15 cellular contexts compared by ENCODE assay signal in genomic region chr9:89879711-89880110, GRCh38.
A peak's percentile ranks its signal among the peaks of the same experiment; 100 is the strongest.
DNase-seq lines count a peak whose midpoint lies in the region; ATAC-seq and TF ChIP-seq lines count a peak whose summit lies in the region.
"Had no signal": no experiment of that assay in that cellular context is flagged by ENCODE, and none has a peak within 500 bp of the region (broad histone marks: within the 10 kb centered on the region; RNA-seq: fewer than 3 reads in every experiment).

No MANE protein-coding gene starts in this region.

- no peak overlapping the region for H3K27ac Mint-ChIP-seq in activated T-cell treated with anti-CD3 and anti-CD28 coated beads, Interleukin-2, amount 50 U/mL, for 24 hours
- H3K27ac Mint-ChIP-seq: stimulated activated memory B cell treated with anti-CD40 and anti-IgM and Interleukin-4, amounts not matched to agents 10 μg/mL and 1 μg/mL and 100 μg/mL, for 72 hours had no signal

- H3K36me3 ChIP-seq in heart right ventricle (no peaks in the 10 kb centered on the region), sigmoid colon (no peaks in the 10 kb centered on the region)

- H3K27me3 ChIP-seq in heart right ventricle: no peaks in the 10 kb centered on the region
- no peaks in the 10 kb centered on the region for H3K27me3 ChIP-seq in sigmoid colon

- H3K4me1 Mint-ChIP-seq in activated T-cell treated with anti-CD3 and anti-CD28 coated beads, Interleukin-2, amount 50 U/mL, for 24 hours (ENCODE audit: low read depth): no peaks in the 10 kb centered on the region

- WGBS in heart right ventricle, 2 donors: 78 to 80% methylated on average over 8 of the region's 8 CpGs
- WGBS in sigmoid colon, 2 donors: 85 to 89% methylated on average over 8 of the region's 8 CpGs

- H3K4me3 ChIP-seq in heart right ventricle (no peak overlapping the region), sigmoid colon (no peak overlapping the region)

- no peaks in the 10 kb centered on the region for H3K36me3 Mint-ChIP-seq in activated T-cell treated with anti-CD3 and anti-CD28 coated beads, Interleukin-2, amount 50 U/mL, for 24 hours (ENCODE audit: low read depth)
- H3K36me3 Mint-ChIP-seq: stimulated activated memory B cell treated with anti-CD40 and anti-IgM and Interleukin-4, amounts not matched to agents 10 μg/mL and 1 μg/mL and 100 μg/mL, for 72 hours had no signal

- TF ChIP-seq CTCF in heart right ventricle (IDR thresholded peaks at IDR 0.05): no peak
- no peak for TF ChIP-seq CTCF in sigmoid colon (IDR thresholded peaks at IDR 0.05)

- no peaks in the 10 kb centered on the region for H3K9me3 Mint-ChIP-seq in activated T-cell treated with anti-CD3 and anti-CD28 coated beads, Interleukin-2, amount 50 U/mL, for 24 hours
- H3K9me3 Mint-ChIP-seq: stimulated activated memory B cell treated with anti-CD40 and anti-IgM and Interleukin-4, amounts not matched to agents 10 μg/mL and 1 μg/mL and 100 μg/mL, for 72 hours had no signal

- H3K9me3 ChIP-seq in heart right ventricle (no peaks in the 10 kb centered on the region), sigmoid colon (no peaks in the 10 kb centered on the region)

- H3K27me3 Mint-ChIP-seq in activated T-cell treated with anti-CD3 and anti-CD28 coated beads, Interleukin-2, amount 50 U/mL, for 24 hours: no peaks in the 10 kb centered on the region
- H3K27me3 Mint-ChIP-seq: stimulated activated memory B cell treated with anti-CD40 and anti-IgM and Interleukin-4, amounts not matched to agents 10 μg/mL and 1 μg/mL and 100 μg/mL, for 72 hours had no signal

- DNase-seq in activated T-cell treated with anti-CD3 and anti-CD28 coated beads, Interleukin-2, amount 50 U/mL, for 24 hours: peak; percentile 22
- DNase-seq in activated T-cell treated with anti-CD3 and anti-CD28 coated beads for 4 hours (no peak), heart right ventricle (peak; percentile 57 to 63), sigmoid colon (peak; percentile 77), cerebellum (ENCODE audit: low spot score) (no peak)
- no peak for DNase-seq in activated naive CD4-positive, alpha-beta T cell (lab: John Stamatoyannopoulos, UW)
- DNase-seq: activated CD4-positive, alpha-beta T cell treated with anti-CD3 and anti-CD28 coated beads for 4 hours; activated naive CD4-positive, alpha-beta T cell treated with anti-CD3 and anti-CD28 coated beads, Interleukin-2, amount 50 U/mL, for 16 hours; activated T-cell treated with anti-CD3 and anti-CD28 coated beads, Interleukin-2, amount 50 U/mL, for 1 hour; DMS 273 treated with DMSO at 0.1 percent for 48 hours; Karpas-422; NCI-H2029 had no signal

- peak; percentile 32 to 81 (median 58) for ATAC-seq in heart right ventricle
- ATAC-seq in HG03045 (IDR thresholded peaks at IDR 0.05; ENCODE audit: unreplicated experiment): no peak
- no peak for ATAC-seq in activated CD4-positive, CD25-positive, alpha-beta regulatory T cell treated with anti-CD3 and anti-CD28 coated beads, Interleukin-2, amount 50 U/mL, for 24 hours

- TF ChIP-seq EP300 in sigmoid colon (IDR thresholded peaks at IDR 0.05): no peak

- intact Hi-C loops in heart right ventricle (cut with DNase I): loop anchor here in 4 of 10 donors (2.0 to 10.0 kb wide), 8 partner anchors 118 to 277 kb away; partner anchors contain the start of gene GADD45G (in 2 of the 4)
- intact Hi-C loops in sigmoid colon (cut with DNase I): no loop called here

- no peak for TF ChIP-seq POLR2A in sigmoid colon (IDR thresholded peaks at IDR 0.05)

- peaks cover 9 to 60% (median 39%) of the 10 kb centered on the region in 9 donors for H3K4me1 ChIP-seq in heart right ventricle
- peaks cover 0 to 38% (median 19%) of the 10 kb centered on the region in 4 donors for H3K4me1 ChIP-seq in sigmoid colon

- peak overlapping the region; percentile 20 to 89 (median 80) for H3K27ac ChIP-seq in heart right ventricle
- no peak overlapping the region for H3K27ac ChIP-seq in sigmoid colon

- H3K4me3 Mint-ChIP-seq in activated T-cell treated with anti-CD3 and anti-CD28 coated beads, Interleukin-2, amount 50 U/mL, for 24 hours: no peak overlapping the region
- H3K4me3 Mint-ChIP-seq: stimulated activated memory B cell treated with anti-CD40 and anti-IgM and Interleukin-4, amounts not matched to agents 10 μg/mL and 1 μg/mL and 100 μg/mL, for 72 hours had no signal

Comparison
In these comparisons a context has a peak if more than half of its experiments do, and no peak if none do; other contexts are left out.
1. DNase-seq: peak in activated T-cell treated with anti-CD3 and anti-CD28 coated beads, Interleukin-2, amount 50 U/mL, for 24 hours (single experiment), heart right ventricle (2 of 2) and sigmoid colon (single experiment); none in activated T-cell treated with anti-CD3 and anti-CD28 coated beads for 4 hours (single experiment), activated naive CD4-positive, alpha-beta T cell (0 of 4) and cerebellum (single experiment).
2. ATAC-seq: peak in heart right ventricle (8 of 8); none in HG03045 (single experiment) and activated CD4-positive, CD25-positive, alpha-beta regulatory T cell treated with anti-CD3 and anti-CD28 coated beads, Interleukin-2, amount 50 U/mL, for 24 hours (0 of 2).
3. H3K27ac ChIP-seq: peak in heart right ventricle (10 of 10); none in sigmoid colon (0 of 4).